In the genomic region with DNA sequence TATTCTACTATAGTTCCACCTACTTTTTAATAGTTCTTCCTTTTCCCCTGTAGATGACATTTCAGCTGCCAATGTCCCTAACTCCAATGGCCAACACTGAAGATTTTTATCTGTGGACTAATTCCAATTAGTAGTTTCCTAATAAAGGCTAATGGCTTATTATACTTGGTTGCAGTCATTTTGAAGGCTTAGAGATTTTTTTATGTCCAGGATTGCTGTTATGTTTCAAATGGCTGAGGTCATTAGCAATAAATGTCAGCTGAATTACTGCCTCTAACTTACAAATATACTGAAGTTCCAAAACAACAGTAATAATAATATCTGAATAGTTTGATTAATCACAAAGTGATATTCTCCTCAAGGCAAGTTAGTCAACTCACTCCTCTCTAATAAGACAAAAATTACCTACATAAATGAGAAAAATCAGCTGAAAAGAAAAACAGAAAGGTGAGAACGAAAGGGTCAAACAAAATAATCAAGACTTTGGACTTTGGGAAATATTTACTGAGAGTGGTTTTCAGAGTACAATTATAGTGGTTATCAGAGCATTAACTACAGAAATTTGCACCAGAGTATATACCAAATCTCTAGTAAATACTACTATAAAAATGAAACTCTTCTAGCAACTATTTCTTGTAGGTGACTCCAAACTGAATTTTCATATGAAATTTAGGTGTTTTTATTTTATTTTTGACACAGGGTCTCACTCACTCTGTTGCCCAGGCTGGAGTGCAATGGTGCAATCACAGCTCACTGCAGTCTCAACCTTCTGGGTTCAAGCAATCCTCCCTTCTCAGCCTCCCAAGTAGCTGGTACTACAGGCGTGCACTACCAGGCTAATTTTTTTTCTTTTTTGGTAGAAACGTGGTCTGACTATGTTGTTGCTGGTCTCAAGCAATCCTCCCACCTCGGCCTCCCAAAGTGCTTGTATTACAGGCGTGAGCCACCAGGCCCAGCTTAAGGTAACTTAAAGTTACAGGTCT, we compare ENCODE assay signal across 19 cellular contexts. TPM values are rescaled to one million over a fixed set of nuclear protein-coding genes. Genes with fewer than 3 reads are reported as not detected.
DNase-seq lines count a peak whose midpoint lies in the region; ATAC-seq, FAIRE-seq and TF ChIP-seq lines count a peak whose summit lies in the region.
"Had no signal": no experiment of that assay in that cellular context is flagged by ENCODE, and none has a peak within 500 bp of the region (broad histone marks: within the 10 kb centered on the region; RNA-seq: fewer than 3 reads in every experiment).

No MANE protein-coding gene starts in this region.

- H3K4me3 ChIP-seq in CD8-positive, alpha-beta T cell (ENCODE audit: low read depth, low read length): no peak overlapping the region
- no peak overlapping the region for H3K4me3 ChIP-seq in HEK293 (ENCODE audit: low read depth, low read length)
- peak overlapping the region; percentile 34; the same call in 1 of the 2 replicates for H3K4me3 ChIP-seq in GM12878
- no peak overlapping the region for H3K4me3 ChIP-seq in naive thymus-derived CD4-positive, alpha-beta T cell (ENCODE audit: low read length)
- H3K4me3 ChIP-seq in upper lobe of right lung: no peak overlapping the region
- H3K4me3 ChIP-seq: Peyer's patch had no signal

- H4K20me1 ChIP-seq in GM12878 (ENCODE audit: control insufficient read depth, insufficient read depth): no peaks in the 10 kb centered on the region

- no peaks in the 10 kb centered on the region for H3K9me3 ChIP-seq in CD8-positive, alpha-beta T cell (ENCODE audit: low read length)
- no peaks in the 10 kb centered on the region for H3K9me3 ChIP-seq in HEK293 (ENCODE audit: control insufficient read depth, insufficient read depth, low read depth, low read length)
- H3K9me3 ChIP-seq in GM12878 (replicated peaks; ENCODE audit: control insufficient read depth, insufficient read depth, low read length): no peaks in the 10 kb centered on the region
- H3K9me3 ChIP-seq in naive thymus-derived CD4-positive, alpha-beta T cell (ENCODE audit: control insufficient read depth in 2 of 3, low read length in 3 of 3): no peaks in the 10 kb centered on the region
- no peaks in the 10 kb centered on the region for H3K9me3 ChIP-seq in upper lobe of right lung
- H3K9me3 ChIP-seq: Peyer's patch had no signal

- CTCF ChIA-PET in CD8-positive, alpha-beta T cell (lab: Charles Lee): no interaction called here
- CTCF ChIA-PET in HEK293 (lab: Yijun Ruan, JAX): no interaction called here
- CTCF ChIA-PET in GM12878 (lab: Yijun Ruan, JAX): interaction anchor here (0.6 to 0.8 kb wide), 2 partner anchors 84 to 639 kb away, joined by 3 read pairs; no protein-coding TSS in a partner anchor
- CTCF ChIA-PET in naive thymus-derived CD4-positive, alpha-beta T cell (lab: Charles Lee): interaction anchor here (0.6 to 0.9 kb wide), 2 partner anchors 34 to 464 kb away, joined by 3 read pairs; no protein-coding TSS in a partner anchor

- H3K4me2 ChIP-seq in GM12878 (ENCODE audit: control insufficient read depth, insufficient read depth): peak overlapping the region; percentile 64

- no peaks in the 10 kb centered on the region for H3K27me3 Mint-ChIP-seq in CD8-positive, alpha-beta T cell (ENCODE audit: low read depth)
- no peaks in the 10 kb centered on the region for H3K27me3 Mint-ChIP-seq in naive thymus-derived CD4-positive, alpha-beta T cell
- no peaks in the 10 kb centered on the region for H3K27me3 Mint-ChIP-seq in CD14-positive monocyte (ENCODE audit: low read depth in 3 of 3)

- no peak for DNase-seq in CD8-positive, alpha-beta T cell
- DNase-seq in GM12878 (ENCODE audit: low read depth, low spot score) (no peak), upper lobe of right lung (no peak), CD14-positive monocyte (ENCODE audit: low spot score) (no peak), NCI-H2107 treated with DMSO at 0.1 percent for 48 hours (lab: John Stamatoyannopoulos, UW; ENCODE audit: unreplicated experiment) (no peak)
- no peak for DNase-seq in naive thymus-derived CD4-positive, alpha-beta T cell
- DNase-seq: activated CD4-positive, alpha-beta T cell treated with anti-CD3 and anti-CD28 coated beads, Interleukin-2, amount 50 U/mL, for 1 hour; GF-D8; left ventricle myocardium superior; NCI-H1417; Peyer's patch; stimulated activated CD4-positive, alpha-beta T cell treated with anti-CD3 and anti-CD28 coated beads, Interleukin-4, amount 100 ng/mL, for 24 hours had no signal

- TF ChIP-seq POLR2A in GM12878 (IDR thresholded peaks at IDR 0.05; ENCODE audit: low read depth, low read length): no peak

- no peaks in the 10 kb centered on the region for H3K36me3 ChIP-seq in CD8-positive, alpha-beta T cell (ENCODE audit: insufficient read depth, low read length)
- H3K36me3 ChIP-seq in HEK293 (ENCODE audit: control insufficient read depth in 2 of 2, insufficient read depth in 1 of 2, low read length in 2 of 2): no peaks in the 10 kb centered on the region
- H3K36me3 ChIP-seq in GM12878 (ENCODE audit: control insufficient read depth in 2 of 2, insufficient read depth in 2 of 2, low read length in 1 of 2): peaks cover 0 to 3% of the 10 kb centered on the region in 2 experiments; a peak in 1 of 4 replicates
- H3K36me3 ChIP-seq in naive thymus-derived CD4-positive, alpha-beta T cell (ENCODE audit: control insufficient read depth in 2 of 3, insufficient read depth in 3 of 3, low read length in 3 of 3): peaks cover 0 to 4% (median 0%) of the 10 kb centered on the region in 3 experiments
- H3K36me3 ChIP-seq in upper lobe of right lung: no peaks in the 10 kb centered on the region
- H3K36me3 ChIP-seq: Peyer's patch had no signal

- H3K9ac ChIP-seq in GM12878 (ENCODE audit: control insufficient read depth, insufficient read depth, low read length): no peak overlapping the region
- H3K9ac ChIP-seq: parathyroid adenoma had no signal

- no peak for FAIRE-seq in GM12878 (lab: Jason Lieb, UNC)
- FAIRE-seq: bronchial epithelial cell, GM12892, HTR-8/SVneo had no signal

- in situ Hi-C loops in GM12878 (cut with MboI): no loop called here

- no peaks in the 10 kb centered on the region for H3K27me3 ChIP-seq in CD8-positive, alpha-beta T cell (ENCODE audit: insufficient read depth, low read length)
- H3K27me3 ChIP-seq in GM12878 (replicated peaks in 1 of 2; ENCODE audit: control insufficient read depth in 2 of 2, insufficient read depth in 2 of 2, low read length in 1 of 2) (no peaks in the 10 kb centered on the region), upper lobe of right lung (no peaks in the 10 kb centered on the region)
- no peaks in the 10 kb centered on the region for H3K27me3 ChIP-seq in naive thymus-derived CD4-positive, alpha-beta T cell (ENCODE audit: control insufficient read depth in 2 of 2, insufficient read depth in 2 of 2, low read length in 2 of 2)
- H3K27me3 ChIP-seq: Peyer's patch had no signal

- SMC1A ChIA-PET in GM12878 (lab: Charles Lee; ENCODE audit: uncharacterized antibody, unreplicated experiment): interaction anchor here (0.5 to 1.5 kb wide), 5 partner anchors 8 to 297 kb away, joined by 3 to 5 read pairs (median 4); no protein-coding TSS in a partner anchor

- peak overlapping the region; percentile 13 for H3K4me3 Mint-ChIP-seq in CD8-positive, alpha-beta T cell
- H3K4me3 Mint-ChIP-seq in naive thymus-derived CD4-positive, alpha-beta T cell: peak overlapping the region in 8 of 10 donors; percentile 7 to 58 (median 32)
- no peak overlapping the region for H3K4me3 Mint-ChIP-seq in CD14-positive monocyte

- peaks cover 39% of the 10 kb centered on the region for H3K4me1 ChIP-seq in CD8-positive, alpha-beta T cell (ENCODE audit: insufficient read depth, low read length)
- H3K4me1 ChIP-seq in HEK293 (ENCODE audit: control insufficient read depth, insufficient read depth, low read length) (peaks cover 21% of the 10 kb centered on the region), GM12878 (ENCODE audit: control insufficient read depth, insufficient read depth, low read length) (0 out of 2 replicates have a peak, but pooled peaks cover 2% of the 10 kb centered on the region), upper lobe of right lung (peaks cover 29% of the 10 kb centered on the region)
- peaks cover 11 to 44% of the 10 kb centered on the region in 2 donors for H3K4me1 ChIP-seq in naive thymus-derived CD4-positive, alpha-beta T cell (ENCODE audit: control insufficient read depth in 2 of 2, insufficient read depth in 2 of 2, low read length in 2 of 2)
- H3K4me1 ChIP-seq: parathyroid adenoma had no signal

- no peak for TF ChIP-seq CTCF in CD8-positive, alpha-beta T cell (IDR thresholded peaks at IDR 0.05)
- TF ChIP-seq CTCF in HEK293 (tag by site-specific recombination; IDR thresholded peaks at IDR 0.05) (no peak), GM12878 (IDR thresholded peaks at IDR 0.05 in 2 of 3, conservative IDR thresholded peaks at IDR 0.05 in 1 of 3; ENCODE audit: control insufficient read depth in 2 of 3, extremely low read depth in 1 of 3, insufficient read depth in 1 of 3, low read depth in 3 of 3, low read length in 3 of 3) (no peak), upper lobe of right lung (IDR thresholded peaks at IDR 0.05) (no peak), CD14-positive monocyte (IDR thresholded peaks at IDR 0.05) (no peak)

- peaks cover 68% of the 10 kb centered on the region for H3K4me1 Mint-ChIP-seq in CD8-positive, alpha-beta T cell (ENCODE audit: low read depth)
- H3K4me1 Mint-ChIP-seq in naive thymus-derived CD4-positive, alpha-beta T cell: peaks cover 30 to 82% (median 68%) of the 10 kb centered on the region in 7 donors
- peaks cover 30% of the 10 kb centered on the region for H3K4me1 Mint-ChIP-seq in CD14-positive monocyte

- peaks cover 31% of the 10 kb centered on the region for H3K36me3 Mint-ChIP-seq in CD8-positive, alpha-beta T cell
- peaks cover 0 to 7% (median 4%) of the 10 kb centered on the region in 5 donors for H3K36me3 Mint-ChIP-seq in naive thymus-derived CD4-positive, alpha-beta T cell
- H3K36me3 Mint-ChIP-seq in CD14-positive monocyte: peaks cover 7 to 17% of the 10 kb centered on the region in 2 donors

- 89% methylated on average over 5 of the region's 5 CpGs for WGBS in GM12878 (ENCODE audit: insufficient coverage, insufficient replicate concordance, low lambda C conversion rate, missing lambda C conversion rate)

- H2AFZ ChIP-seq in GM12878 (ENCODE audit: control insufficient read depth, low read depth, low read length): no peak overlapping the region
- H2AFZ ChIP-seq: parathyroid adenoma had no signal

- H3K9me3 Mint-ChIP-seq in CD8-positive, alpha-beta T cell: no peaks in the 10 kb centered on the region
- peaks cover 0 to 4% (median 0%) of the 10 kb centered on the region in 11 donors for H3K9me3 Mint-ChIP-seq in naive thymus-derived CD4-positive, alpha-beta T cell
- no peaks in the 10 kb centered on the region for H3K9me3 Mint-ChIP-seq in CD14-positive monocyte
- H3K9me3 Mint-ChIP-seq: activated naive CD4-positive, alpha-beta T cell treated with anti-CD3 and anti-CD28 coated beads, Interleukin-2, amount 50 U/mL, for 72 hours had no signal

- no peak for TF ChIP-seq EP300 in GM12878 (IDR thresholded peaks at IDR 0.05; ENCODE audit: borderline replicate concordance in 1 of 2, control insufficient read depth in 1 of 2, low read depth in 2 of 2, low read length in 2 of 2)

- POLR2A ChIA-PET in CD8-positive, alpha-beta T cell (lab: Charles Lee): no interaction called here
- POLR2A ChIA-PET in HEK293 (lab: Yijun Ruan, JAX): interaction anchor here (1.2 kb wide), 1 partner anchor 10 kb away, joined by 5 read pairs; no protein-coding TSS in a partner anchor
- POLR2A ChIA-PET in GM12878 (lab: Charles Lee): interaction anchor here (2.1 kb wide), 1 partner anchor 11 kb away, joined by 10 read pairs; no protein-coding TSS in a partner anchor
- POLR2A ChIA-PET in naive thymus-derived CD4-positive, alpha-beta T cell (lab: Charles Lee): no interaction called here

- H3K79me2 ChIP-seq in GM12878 (ENCODE audit: control insufficient read depth, insufficient read depth, low read length): peaks cover 84% of the 10 kb centered on the region

- no peak overlapping the region for H3K27ac Mint-ChIP-seq in CD8-positive, alpha-beta T cell
- H3K27ac Mint-ChIP-seq in naive thymus-derived CD4-positive, alpha-beta T cell: peak overlapping the region in 2 of 9 donors; percentile 6 to 68
- H3K27ac Mint-ChIP-seq in CD14-positive monocyte: peak overlapping the region in 2 of 7 donors; percentile 11 to 20
- H3K27ac Mint-ChIP-seq: activated naive CD4-positive, alpha-beta T cell treated with anti-CD3 and anti-CD28 coated beads, Interleukin-2, amount 50 U/mL, for 72 hours had no signal

- no peak for ATAC-seq in CD8-positive, alpha-beta T cell
- ATAC-seq in GM12878 (no peak), upper lobe of right lung (no peak), HG02571 (IDR thresholded peaks at IDR 0.05; ENCODE audit: unreplicated experiment) (no peak)
- no peak for ATAC-seq in naive thymus-derived CD4-positive, alpha-beta T cell
- ATAC-seq: activated naive CD4-positive, alpha-beta T cell treated with anti-CD3 and anti-CD28 coated beads, Interleukin-2, amount 50 U/mL, for 72 hours; left ventricle myocardium superior had no signal

- no TSS peak for BruUV-seq in GM12878 (replicated peaks; lab: Mats Ljungman, UMichigan)

- intact Hi-C loops in CD8-positive, alpha-beta T cell (cut with DNase I, micrococcal nuclease): no loop called here
- intact Hi-C loops in GM12878 (cut with micrococcal nuclease; ENCODE audit: unreplicated experiment) (no loop called here), upper lobe of right lung (cut with DNase I) (no loop called here), CD14-positive monocyte (cut with micrococcal nuclease) (no loop called here)
- intact Hi-C loops in naive thymus-derived CD4-positive, alpha-beta T cell (cut with micrococcal nuclease): no loop called here

- TF ChIP-seq RAD21 in GM12878 (IDR thresholded peaks at IDR 0.05; ENCODE audit: insufficient read depth, low read depth, low read length): no peak

- RAD21 ChIA-PET in GM12878 (lab: Charles Lee; ENCODE audit: unreplicated experiment): no interaction called here

- no peak overlapping the region for H3K27ac ChIP-seq in CD8-positive, alpha-beta T cell (ENCODE audit: low read depth, low read length)
- H3K27ac ChIP-seq in HEK293 (ENCODE audit: extremely low read depth, low read depth, low read length): no peak overlapping the region
- no peak overlapping the region for H3K27ac ChIP-seq in GM12878 (ENCODE audit: control insufficient read depth, insufficient read depth)
- no peak overlapping the region for H3K27ac ChIP-seq in naive thymus-derived CD4-positive, alpha-beta T cell (ENCODE audit: low read depth, low read length)
- H3K27ac ChIP-seq in upper lobe of right lung: no peak overlapping the region
- H3K27ac ChIP-seq: parathyroid adenoma had no signal

RNA-seq across cellular contexts. Expression of gene ZZZ3, which starts 3.5 kb away (rescaled TPM):
- 10 to 100 TPM; 32.6 to 36.5 TPM for total RNA-seq in CD8-positive, alpha-beta T cell
- total RNA-seq in GM12878 (2013; cell fraction: nucleolus; rRNA removed): 181 and 182 TPM in 2 replicates
- total RNA-seq in GM12878 (2014; rRNA removed) (39.5 and 53.6 TPM in 2 replicates), GM12878 (2014; rRNA removed; fragmentation: Illumina TruSeq; extraction: Trizol) (44.1 and 45.1 TPM in 2 replicates), GM12878 (2021) (31.2 and 32.8 TPM in 2 replicates), upper lobe of right lung (39.3 TPM)
- 7.4 TPM for polyA plus RNA-seq in GM12878 (2011; ENCODE audit: low read depth)
- polyA plus RNA-seq in GM12878 (2011; rRNA removed) (26.3 and 36.8 TPM in 2 replicates), GM12878 (2014; fragmentation: Illumina TruSeq; extraction: Trizol) (25.6 and 31.9 TPM in 2 replicates), GM12878 (2014; fragmentation: Nextera tagmentation; extraction: Ambion mirVana) (10 to 100 TPM; 10.5 to 12.7 TPM), GM12878 (2014; rRNA removed) (23.8 and 25.9 TPM in 2 replicates), GM12878 (2016; fragmentation: Nextera tagmentation; extraction: Ambion mirVana) (10 to 100 TPM; 37.4 to 40.3 TPM), CD14-positive monocyte (10 to 100 TPM in 1 of 2 donors, 1 to 10 TPM in 1; 8.1 to 12.3 TPM)
- 10.4 and 14.2 TPM in 2 replicates for polyA plus RNA-seq in GM12878 (2011; cell fraction: cytosol; rRNA removed)
- 21.3 and 26.8 TPM in 2 replicates for polyA plus RNA-seq in GM12878 (2011; cell fraction: nucleus; rRNA removed)
- polyA plus RNA-seq in GM12878 (2012): 13.1 and 16.7 TPM in 2 replicates
- 28.9 and 43.7 TPM in 2 replicates for polyA minus RNA-seq in GM12878 (2011; rRNA and poly(A)+ RNA removed)
- polyA minus RNA-seq in GM12878 (2011; cell fraction: cytosol; rRNA and poly(A)+ RNA removed): 15.2 and 17.3 TPM in 2 replicates
- 48.5 and 95.9 TPM in 2 replicates for polyA minus RNA-seq in GM12878 (2011; cell fraction: nucleus; rRNA and poly(A)+ RNA removed)
- total RNA-seq in naive thymus-derived CD4-positive, alpha-beta T cell: 10 to 100 TPM; 40.9 to 76.1 (median 59.5) TPM
- 10 to 100 TPM; 33.5 to 42.2 TPM for polyA plus RNA-seq in naive thymus-derived CD4-positive, alpha-beta T cell

Comparison
In these comparisons a context has a peak if more than half of its experiments do, and no peak if none do; other contexts are left out.
1. H3K4me3 Mint-ChIP-seq: peak in CD8-positive, alpha-beta T cell (single experiment) and naive thymus-derived CD4-positive, alpha-beta T cell (8 of 10); none in CD14-positive monocyte (0 of 2).
2. CTCF ChIA-PET loops: an anchor here in GM12878 (0.6 to 0.8 kb wide) and naive thymus-derived CD4-positive, alpha-beta T cell (0.6 to 0.9 kb wide); none called in CD8-positive, alpha-beta T cell and HEK293.
3. POLR2A ChIA-PET loops: an anchor here in HEK293 (1.2 kb wide) and GM12878 (2.1 kb wide); none called in CD8-positive, alpha-beta T cell and naive thymus-derived CD4-positive, alpha-beta T cell.